Comparison of ENCODE assay signal across 17 cellular contexts in the genomic region with DNA sequence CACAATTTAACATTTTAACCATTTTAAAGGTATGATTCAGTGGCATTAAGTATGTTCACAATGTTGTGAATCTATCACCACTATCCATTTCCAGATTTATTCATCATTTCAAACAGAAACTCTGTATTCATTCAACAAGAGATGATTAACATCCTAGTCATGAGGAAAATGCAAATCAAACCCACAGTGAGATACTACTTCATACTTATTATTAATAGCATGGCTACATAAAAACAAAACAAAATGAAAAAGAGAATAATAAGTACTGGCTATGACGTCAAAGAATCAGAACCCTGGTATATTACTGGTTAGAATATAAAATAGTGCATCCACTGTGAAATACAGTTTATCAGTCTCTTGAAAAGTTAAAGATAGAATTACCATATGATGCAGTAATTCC.
DNase-seq lines count a peak whose midpoint lies in the region; ATAC-seq, FAIRE-seq and TF ChIP-seq lines count a peak whose summit lies in the region.
"Had no signal": no experiment of that assay in that cellular context is flagged by ENCODE, and none has a peak within 500 bp of the region (broad histone marks: within the 10 kb centered on the region; RNA-seq: fewer than 3 reads in every experiment).

No MANE protein-coding gene starts in this region.

- WGBS in heart left ventricle, 4 donors: 76 to 92% (median 84%) methylated on average over 1 of the region's 1 CpG

- H3K27me3 ChIP-seq in astrocyte (ENCODE audit: insufficient read depth, low read length): no peaks in the 10 kb centered on the region
- no peaks in the 10 kb centered on the region for H3K27me3 ChIP-seq in heart left ventricle

- H3K36me3 ChIP-seq in astrocyte (ENCODE audit: insufficient read depth, low read length) (no peaks in the 10 kb centered on the region), heart left ventricle (no peaks in the 10 kb centered on the region)

- H3K27ac ChIP-seq in astrocyte (ENCODE audit: low read depth, low read length): peak overlapping the region; percentile 43
- H3K27ac ChIP-seq in heart left ventricle: no peak overlapping the region
- H3K27ac ChIP-seq: HL-60 had no signal

- H3K9ac ChIP-seq in astrocyte (ENCODE audit: low read length): no peak overlapping the region

- H3K36me3 Mint-ChIP-seq in astrocyte (ENCODE audit: low read depth, unreplicated experiment): no peaks in the 10 kb centered on the region

- no peak overlapping the region for H2AFZ ChIP-seq in astrocyte (ENCODE audit: low read depth, low read length)
- H2AFZ ChIP-seq: GM23338 had no signal

- peaks cover 5% of the 10 kb centered on the region for H3K4me1 Mint-ChIP-seq in astrocyte (ENCODE audit: low read depth, unreplicated experiment)
- H3K4me1 Mint-ChIP-seq: B cell, GM23338 had no signal

- no peak overlapping the region for H3K4me3 Mint-ChIP-seq in astrocyte (ENCODE audit: unreplicated experiment)
- H3K4me3 Mint-ChIP-seq: B cell; CD4-positive, alpha-beta T cell; GM23338 had no signal

- intact Hi-C loops in heart left ventricle (cut with DNase I): no loop called here

- TF ChIP-seq CTCF in astrocyte (IDR thresholded peaks at IDR 0.05; ENCODE audit: insufficient read depth, low read depth, low read length) (no peak), epithelial cell of esophagus (IDR thresholded peaks at IDR 0.05; ENCODE audit: insufficient read depth, low read depth, low read length, missing control alignments) (no peak), omental fat pad (IDR thresholded peaks at IDR 0.05) (no peak), heart left ventricle (IDR thresholded peaks at IDR 0.05) (no peak)

- ATAC-seq in omental fat pad (ENCODE audit: low FRiP score) (no peak), heart left ventricle (no peak)
- ATAC-seq: GM12878, GM23338 had no signal

- H3K4me2 ChIP-seq in astrocyte (ENCODE audit: low read length): no peak overlapping the region
- H3K4me2 ChIP-seq: GM23338 had no signal

- H3K4me1 ChIP-seq in astrocyte (ENCODE audit: insufficient read depth, low read length): peaks cover 4% of the 10 kb centered on the region
- no peaks in the 10 kb centered on the region for H3K4me1 ChIP-seq in heart left ventricle

- H4K20me1 ChIP-seq in astrocyte (ENCODE audit: insufficient read depth, low read length): no peaks in the 10 kb centered on the region

- peaks cover 4% of the 10 kb centered on the region for H3K9me3 Mint-ChIP-seq in astrocyte (ENCODE audit: unreplicated experiment)

- no peak overlapping the region for H3K27ac Mint-ChIP-seq in astrocyte (ENCODE audit: unreplicated experiment)
- H3K27ac Mint-ChIP-seq: B cell; CD4-positive, alpha-beta T cell; GM23338 had no signal

- no peaks in the 10 kb centered on the region for H3K27me3 Mint-ChIP-seq in astrocyte (ENCODE audit: low read depth, unreplicated experiment)
- H3K27me3 Mint-ChIP-seq: B cell; CD4-positive, alpha-beta T cell had no signal

- DNase-seq in HT1080 (ENCODE audit: low read depth) (peak; percentile 51), astrocyte (ENCODE audit: low read depth) (peak; percentile 79), epithelial cell of esophagus (ENCODE audit: low read depth) (peak; percentile 21), myocyte (ENCODE audit: low read depth) (peak; percentile 39), omental fat pad (ENCODE audit: low spot score) (no peak), Ammon's horn (ENCODE audit: low spot score) (no peak), heart left ventricle (no peak), UCSD-AML1 (lab: John Stamatoyannopoulos, UW; ENCODE audit: unreplicated experiment) (no peak)
- DNase-seq: ACHN; C1 segment of cervical spinal cord; CD4-positive, alpha-beta T cell; DMS79; H7 had no signal

- no peak for TF ChIP-seq POLR2A in heart left ventricle (IDR thresholded peaks at IDR 0.05)

- no peaks in the 10 kb centered on the region for H3K79me2 ChIP-seq in astrocyte (ENCODE audit: insufficient read depth, low read length)

- no peaks in the 10 kb centered on the region for H3K9me3 ChIP-seq in astrocyte (ENCODE audit: insufficient read depth, low read depth, low read length)
- peaks cover 0 to 11% (median 0%) of the 10 kb centered on the region in 12 donors for H3K9me3 ChIP-seq in heart left ventricle

- FAIRE-seq in astrocyte (lab: Jason Lieb, UNC): no peak
- FAIRE-seq: GM12878 had no signal

- H3K4me3 ChIP-seq in astrocyte (ENCODE audit: insufficient read depth, low read depth, low read length) (no peak overlapping the region), epithelial cell of esophagus (ENCODE audit: low read length) (no peak overlapping the region), heart left ventricle (no peak overlapping the region)
- H3K4me3 ChIP-seq: GM12878, GM23338 had no signal

Comparison
In these comparisons a context has a peak if more than half of its experiments do, and no peak if none do; other contexts are left out.
1. DNase-seq: peak in HT1080 (single experiment), astrocyte (single experiment), epithelial cell of esophagus (single experiment) and myocyte (single experiment); none in omental fat pad (single experiment), Ammon's horn (single experiment), heart left ventricle (0 of 5) and UCSD-AML1 (single experiment).